22 cellular contexts compared by ENCODE assay signal in the genomic region with DNA sequence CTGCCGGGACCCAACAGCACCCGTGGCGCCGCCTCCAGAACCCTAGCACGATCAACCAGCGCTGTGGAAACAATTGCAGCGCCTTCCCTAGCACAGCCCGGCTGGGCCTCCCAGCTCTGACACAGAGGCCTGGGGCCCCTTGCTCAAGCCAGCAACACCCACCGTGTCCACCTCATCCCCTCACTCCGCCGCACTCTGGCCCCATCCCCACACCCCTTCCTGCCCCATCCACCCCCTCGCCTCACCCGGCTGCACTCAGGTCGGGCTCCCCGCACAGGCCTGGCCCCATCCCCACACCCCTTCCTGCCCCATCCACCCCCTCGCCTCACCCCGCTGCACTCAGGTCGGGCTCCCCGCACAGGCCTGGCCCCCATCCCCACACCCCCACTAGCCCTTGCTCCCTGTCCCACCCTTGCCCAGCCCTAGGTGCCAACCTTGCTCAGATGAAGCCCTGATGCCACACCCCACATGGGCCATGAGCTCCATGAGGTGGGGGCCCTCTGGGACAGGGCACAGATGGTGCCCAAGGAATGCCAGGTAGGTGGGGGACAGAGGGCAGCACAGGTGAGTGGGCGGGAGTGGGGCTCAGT. TPM values are rescaled to one million over a fixed set of nuclear protein-coding genes. Genes with fewer than 3 reads are reported as not detected.
DNase-seq lines count a peak whose midpoint lies in the region; ATAC-seq, FAIRE-seq and TF ChIP-seq lines count a peak whose summit lies in the region.
"Had no signal": no experiment of that assay in that cellular context is flagged by ENCODE, and none has a peak within 500 bp of the region (broad histone marks: within the 10 kb centered on the region; RNA-seq: fewer than 3 reads in every experiment).

No MANE protein-coding gene starts in this region.

- no peak overlapping the region for H3K4me3 ChIP-seq in spleen
- H3K4me3 ChIP-seq: GM23248 had no signal

- intact Hi-C loops in Right ventricle myocardium superior (cut with DNase I), result no loop called here
- intact Hi-C loops in cardiac septum (cut with DNase I), result no loop called here
- intact Hi-C loops in spleen (cut with DNase I; ENCODE audit: low total_unique reads), result no loop called here

- 80 to 87% (median 87%) methylated on average over 10 to 20 of the region's 20 CpGs for WGBS in spleen, 5 donors

- no peaks in the 10 kb centered on the region for H3K36me3 ChIP-seq in spleen

- FAIRE-seq in GM19239 (lab: Jason Lieb, UNC), result no peak
- FAIRE-seq: HTR-8/SVneo, RCC 7860 had no signal

- no peaks in the 10 kb centered on the region for H3K9me3 Mint-ChIP-seq in brain

- no peak overlapping the region for H3K4me3 Mint-ChIP-seq in brain
- H3K4me3 Mint-ChIP-seq: CD4-positive, CD25-positive, alpha-beta regulatory T cell had no signal

- DNase-seq in Right ventricle myocardium superior (peak; percentile 35), cardiac septum (ENCODE audit: low spot score) (no peak), spleen (peak; percentile 59), GM19239 (ENCODE audit: insufficient read length, low spot score) (no peak), NCI-H82 (lab: John Stamatoyannopoulos, UW) (no peak)
- DNase-seq: ACHN; AML-193; Calu3; CD4-positive, CD25-positive, alpha-beta regulatory T cell; DMS53; GM23248; NCI-H187; NCI-H345; NCI-H526; SIG-M5 had no signal

- peak overlapping the region in 3 of 5 experiments; percentile 30 to 96 (median 51) for H3K27ac Mint-ChIP-seq in brain
- H3K27ac Mint-ChIP-seq: CD4-positive, CD25-positive, alpha-beta regulatory T cell had no signal

- H3K4me1 Mint-ChIP-seq in brain, result peaks cover 47% of the 10 kb centered on the region

- H3K27ac ChIP-seq in layer of hippocampus (ENCODE audit: low read depth, low read length) (peak overlapping the region; percentile 18), spleen (no peak overlapping the region)
- H3K27ac ChIP-seq: GM23248, HL-60 had no signal

- peaks cover 27% of the 10 kb centered on the region for H3K36me3 Mint-ChIP-seq in brain
- H3K36me3 Mint-ChIP-seq: CD4-positive, CD25-positive, alpha-beta regulatory T cell had no signal

- H3K27me3 Mint-ChIP-seq in brain, result no peaks in the 10 kb centered on the region
- H3K27me3 Mint-ChIP-seq: CD4-positive, CD25-positive, alpha-beta regulatory T cell had no signal

- ATAC-seq in Right ventricle myocardium superior (ENCODE audit: poor library complexity) (no peak), GM18502 (IDR thresholded peaks at IDR 0.05; ENCODE audit: poor library complexity, unreplicated experiment) (no peak)
- ATAC-seq: HCT116 had no signal

- no peaks in the 10 kb centered on the region for H3K27me3 ChIP-seq in layer of hippocampus (ENCODE audit: control insufficient read depth, insufficient read depth, low read length)
- H3K27me3 ChIP-seq in spleen (replicated peaks in 1 of 7), result peaks cover 0 to 26% (median under 1%) of the 10 kb centered on the region in 7 donors

- no peaks in the 10 kb centered on the region for H3K4me1 ChIP-seq in spleen

- no peak for TF ChIP-seq POLR2A in spleen (IDR thresholded peaks at IDR 0.05)

- TF ChIP-seq CTCF in brain (conservative IDR thresholded peaks at IDR 0.05), result no peak
- TF ChIP-seq CTCF in spleen (IDR thresholded peaks at IDR 0.05 in 8 of 11, conservative IDR thresholded peaks at IDR 0.05 in 3 of 11), result no peak

- H3K9me3 ChIP-seq in spleen, result no peaks in the 10 kb centered on the region

RNA-seq across cellular contexts. Expression of gene KIF1A, which starts 28.7 kb away (rescaled TPM):
- 0.65 TPM for total RNA-seq in Right ventricle myocardium superior
- 10.2 TPM for total RNA-seq in cardiac septum
- polyA plus RNA-seq in brain (ENCODE audit: insufficient read depth, low read depth, low replicate concordance), result 574 TPM
- 1 to 10 TPM in 2 of 7 donors, under 1 TPM in 4, not detected in 1; 0.17 to 2.0 (median 0.86) TPM for total RNA-seq in spleen
- polyA plus RNA-seq in spleen, result under 1 TPM; 0.02 to 0.11 (median 0.10) TPM
- total RNA-seq: CD4-positive, CD25-positive, alpha-beta regulatory T cell had no signal
- polyA plus RNA-seq: CD4-positive, CD25-positive, alpha-beta regulatory T cell had no signal

Comparison
In these comparisons a context has a peak if more than half of its experiments do, and no peak if none do; other contexts are left out.
1. DNase-seq: peak in Right ventricle myocardium superior (single experiment) and spleen (single experiment); none in cardiac septum (single experiment), GM19239 (single experiment) and NCI-H82 (single experiment).